26 cellular contexts compared by ENCODE assay signal in the genomic region with DNA sequence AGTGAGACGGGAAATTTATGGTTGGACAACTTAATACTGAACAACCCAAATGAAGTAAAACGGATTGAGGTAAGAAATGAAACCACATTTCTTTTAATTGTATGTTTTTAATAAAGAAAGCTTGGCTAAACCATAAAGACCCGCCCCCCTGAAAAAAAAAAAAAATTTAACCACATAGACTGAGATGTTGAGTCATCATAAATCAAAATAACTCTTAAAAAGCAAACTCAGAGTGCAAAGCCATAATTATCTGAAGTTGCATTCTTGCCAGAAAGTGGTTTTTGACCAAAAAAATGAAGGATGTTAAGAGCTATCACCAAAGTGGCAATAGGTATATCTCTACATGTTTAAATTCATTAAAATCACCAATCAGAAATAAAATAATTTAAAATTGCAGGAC.
DNase-seq lines count a peak whose midpoint lies in the region; ATAC-seq, FAIRE-seq and TF ChIP-seq lines count a peak whose summit lies in the region.
"Had no signal": no experiment of that assay in that cellular context is flagged by ENCODE, and none has a peak within 500 bp of the region (broad histone marks: within the 10 kb centered on the region; RNA-seq: fewer than 3 reads in every experiment).

No MANE protein-coding gene starts in this region.

- H3K4me1 ChIP-seq in foreskin keratinocyte = peaks cover 26% of the 10 kb centered on the region
- no peaks in the 10 kb centered on the region for H3K4me1 ChIP-seq in psoas muscle
- H3K4me1 ChIP-seq: esophagus squamous epithelium, pancreas, stomach had no signal

- POLR2A ChIA-PET in activated CD4-positive, alpha-beta T cell treated with anti-CD3 and anti-CD28 coated beads, Interleukin-2, amount 10 ng/mL, durations not matched to agents 7 days and 5 days (lab: Charles Lee) = no interaction called here

- H3K4me3 Mint-ChIP-seq in activated CD4-positive, alpha-beta T cell treated with anti-CD3 and anti-CD28 coated beads, Interleukin-2, amount 10 ng/mL, durations not matched to agents 7 days and 5 days = no peak overlapping the region
- H3K4me3 Mint-ChIP-seq: central memory CD8-positive, alpha-beta T cell; naive thymus-derived CD8-positive, alpha-beta T cell; type B pancreatic cell had no signal

- no peaks in the 10 kb centered on the region for H3K4me1 Mint-ChIP-seq in activated CD4-positive, alpha-beta T cell treated with anti-CD3 and anti-CD28 coated beads, Interleukin-2, amount 10 ng/mL, durations not matched to agents 7 days and 5 days
- H3K4me1 Mint-ChIP-seq: central memory CD8-positive, alpha-beta T cell had no signal

- TF ChIP-seq CTCF in astrocyte of the spinal cord (IDR thresholded peaks at IDR 0.05; ENCODE audit: low read depth, low read length) = no peak
- no peak for TF ChIP-seq CTCF in foreskin keratinocyte (conservative IDR thresholded peaks at IDR 0.05)
- no peak for TF ChIP-seq CTCF in psoas muscle (IDR thresholded peaks at IDR 0.05)

- H3K9me3 Mint-ChIP-seq in activated CD4-positive, alpha-beta T cell treated with anti-CD3 and anti-CD28 coated beads, Interleukin-2, amount 10 ng/mL, durations not matched to agents 7 days and 5 days = no peaks in the 10 kb centered on the region
- H3K9me3 Mint-ChIP-seq: central memory CD8-positive, alpha-beta T cell had no signal

- no peak overlapping the region for H3K4me3 ChIP-seq in astrocyte of the spinal cord (ENCODE audit: low read depth, low read length)
- H3K4me3 ChIP-seq in psoas muscle = no peak overlapping the region
- H3K4me3 ChIP-seq: esophagus squamous epithelium, pancreas, stomach had no signal

- peaks cover 2% of the 10 kb centered on the region for H3K27me3 Mint-ChIP-seq in activated CD4-positive, alpha-beta T cell treated with anti-CD3 and anti-CD28 coated beads, Interleukin-2, amount 10 ng/mL, durations not matched to agents 7 days and 5 days
- H3K27me3 Mint-ChIP-seq: type B pancreatic cell had no signal

- H3K27me3 ChIP-seq in foreskin keratinocyte = no peaks in the 10 kb centered on the region
- H3K27me3 ChIP-seq in psoas muscle (ENCODE audit: insufficient read depth in 3 of 3, low read length in 2 of 3) = no peaks in the 10 kb centered on the region
- H3K27me3 ChIP-seq: esophagus squamous epithelium, pancreas, stomach had no signal

- in situ Hi-C loops in astrocyte of the spinal cord (cut with HindIII; ENCODE audit: low sequenced_read_pairs) = no loop called here

- no peaks in the 10 kb centered on the region for H3K36me3 ChIP-seq in psoas muscle (ENCODE audit: insufficient read depth in 1 of 2, low read depth in 1 of 2)
- H3K36me3 ChIP-seq: esophagus squamous epithelium, pancreas, stomach had no signal

- CTCF ChIA-PET in activated CD4-positive, alpha-beta T cell treated with anti-CD3 and anti-CD28 coated beads, Interleukin-2, amount 10 ng/mL, durations not matched to agents 7 days and 5 days (lab: Charles Lee) = interaction anchor here (0.7 kb wide), 1 partner anchor 35 kb away, joined by 5 read pairs; no protein-coding TSS in a partner anchor

- FAIRE-seq in HTR-8/SVneo (lab: Jason Lieb, UNC) = no peak
- FAIRE-seq: A204.1, pancreas had no signal

- H3K9me3 ChIP-seq in psoas muscle = no peaks in the 10 kb centered on the region
- H3K9me3 ChIP-seq: pancreas had no signal

- ATAC-seq in foreskin keratinocyte (no peak), psoas muscle (no peak)
- ATAC-seq: naive thymus-derived CD8-positive, alpha-beta T cell; pancreas had no signal

- H3K27ac ChIP-seq in foreskin keratinocyte = peak overlapping the region; percentile 45
- H3K27ac ChIP-seq in psoas muscle = no peak overlapping the region
- H3K27ac ChIP-seq: C4-2B, esophagus squamous epithelium, pancreas, stomach had no signal

- WGBS in psoas muscle, 3 donors = 83 to 85% (median 84%) methylated on average over 3 of the region's 3 CpGs

- DNase-seq in A172 (ENCODE audit: low spot score) (peak; percentile 23), LHCN-M2 (ENCODE audit: low read depth) (peak; percentile 72), astrocyte of the spinal cord (ENCODE audit: low read depth, low spot score) (peak; percentile 52), foreskin keratinocyte (no peak), psoas muscle (no peak), DMS53 treated with DMSO at 0.1 percent for 48 hours (lab: John Stamatoyannopoulos, UW; ENCODE audit: unreplicated experiment) (no peak), HTR-8/SVneo (ENCODE audit: insufficient read length, low spot score) (no peak)
- DNase-seq in activated CD4-positive, alpha-beta T cell treated with anti-CD3 and anti-CD28 coated beads, Interleukin-2, amount 10 ng/mL, durations not matched to agents 7 days and 5 days = no peak
- DNase-seq: activated CD4-positive, alpha-beta T cell treated with anti-CD3 and anti-CD28 coated beads, Interleukin-2, amount 50 U/mL, for 1 hour; activated CD8-positive, alpha-beta memory T cell treated with anti-CD3 and anti-CD28 coated beads, Interleukin-2, amount 50 U/mL, for 4 hours; DMS153; effector CD4-positive, alpha-beta T cell; esophagus squamous epithelium; mesendoderm; naive thymus-derived CD8-positive, alpha-beta T cell; NCI-H1048; NCI-H2029 treated with DMSO at 0.1 percent for 48 hours; NCI-H446 treated with DMSO at 0.1 percent for 48 hours; pancreas; SHP77; stomach; T-helper 1 cell had no signal

- H3K36me3 Mint-ChIP-seq in activated CD4-positive, alpha-beta T cell treated with anti-CD3 and anti-CD28 coated beads, Interleukin-2, amount 10 ng/mL, durations not matched to agents 7 days and 5 days (ENCODE audit: low read depth) = no peaks in the 10 kb centered on the region
- H3K36me3 Mint-ChIP-seq: naive thymus-derived CD8-positive, alpha-beta T cell; type B pancreatic cell had no signal

- no peak overlapping the region for H3K27ac Mint-ChIP-seq in activated CD4-positive, alpha-beta T cell treated with anti-CD3 and anti-CD28 coated beads, Interleukin-2, amount 10 ng/mL, durations not matched to agents 7 days and 5 days
- H3K27ac Mint-ChIP-seq: naive thymus-derived CD8-positive, alpha-beta T cell; type B pancreatic cell had no signal

- intact Hi-C loops in psoas muscle (cut with DNase I) = no loop called here

Comparison
In these comparisons a context has a peak if more than half of its experiments do, and no peak if none do; other contexts are left out.
1. DNase-seq: peak in A172 (single experiment), LHCN-M2 (single experiment) and astrocyte of the spinal cord (single experiment); none in foreskin keratinocyte (0 of 2), psoas muscle (0 of 2), activated CD4-positive, alpha-beta T cell treated with anti-CD3 and anti-CD28 coated beads, Interleukin-2, amount 10 ng/mL, durations not matched to agents 7 days and 5 days (single experiment), DMS53 treated with DMSO at 0.1 percent for 48 hours (single experiment) and HTR-8/SVneo (single experiment).